Comparison of ENCODE assay signal across 2 cellular contexts in the genomic region with DNA sequence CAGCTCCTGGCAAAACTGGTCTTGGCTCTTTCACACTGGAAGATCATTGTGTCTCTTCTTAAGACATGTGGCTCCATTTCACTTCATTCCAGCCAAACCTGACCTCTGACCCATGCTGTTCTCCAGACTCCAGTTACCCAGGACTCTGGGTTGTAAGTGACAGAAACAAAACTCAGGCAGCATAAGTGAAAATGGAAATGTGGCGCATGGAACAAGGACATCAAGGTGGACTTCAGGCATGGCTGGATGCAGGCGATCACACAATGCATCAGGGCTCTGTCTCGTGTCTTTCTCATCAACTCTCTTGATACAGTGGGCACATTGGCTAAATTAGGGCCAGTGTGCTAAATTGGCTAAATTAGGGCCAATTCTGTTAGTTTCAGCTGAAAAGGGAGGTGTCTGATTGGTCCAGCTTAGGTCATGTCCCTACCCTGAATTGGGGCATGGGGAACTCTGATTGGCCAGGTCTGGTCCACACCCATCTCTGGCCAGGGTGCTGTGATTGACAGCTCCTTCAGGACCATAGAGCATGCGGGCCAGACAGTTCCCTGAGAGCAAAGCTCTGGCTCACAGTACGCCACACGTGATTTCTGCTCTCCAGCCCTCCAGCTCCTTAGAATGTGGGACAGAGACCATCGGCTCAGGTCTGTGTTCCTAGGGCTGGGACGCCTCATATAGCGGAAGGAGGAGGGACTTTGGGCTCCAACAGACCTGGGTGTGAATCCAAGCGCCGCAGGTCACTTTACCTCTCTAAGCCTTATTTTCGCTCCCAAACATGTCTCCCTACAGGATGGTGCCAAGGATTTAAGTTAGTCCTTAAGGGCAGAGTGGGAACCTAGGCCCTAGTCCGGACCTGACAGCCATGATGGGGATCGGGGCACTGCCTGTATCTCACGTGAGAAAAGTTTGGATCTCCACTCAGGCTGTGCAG.
TF ChIP-seq lines count a peak whose summit lies in the region.

No MANE protein-coding gene starts in this region.

TF ChIP-seq in HEK293T, 16 proteins besides CTCF, POLR2A, EP300 and RAD21:
- TF ChIP-seq, protein P1, sequence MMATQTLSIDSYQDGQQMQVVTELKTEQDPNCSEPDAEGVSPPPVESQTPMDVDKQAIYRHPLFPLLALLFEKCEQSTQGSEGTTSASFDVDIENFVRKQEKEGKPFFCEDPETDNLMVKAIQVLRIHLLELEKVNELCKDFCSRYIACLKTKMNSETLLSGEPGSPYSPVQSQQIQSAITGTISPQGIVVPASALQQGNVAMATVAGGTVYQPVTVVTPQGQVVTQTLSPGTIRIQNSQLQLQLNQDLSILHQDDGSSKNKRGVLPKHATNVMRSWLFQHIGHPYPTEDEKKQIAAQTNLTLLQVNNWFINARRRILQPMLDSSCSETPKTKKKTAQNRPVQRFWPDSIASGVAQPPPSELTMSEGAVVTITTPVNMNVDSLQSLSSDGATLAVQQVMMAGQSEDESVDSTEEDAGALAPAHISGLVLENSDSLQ (IDR thresholded peaks at IDR 0.05): peak; percentile 84
- TF ChIP-seq SUZ12 (IDR thresholded peaks at IDR 0.05): no peak

TF ChIP-seq in GM12878, 131 proteins besides CTCF, POLR2A, EP300 and RAD21:
- no peak for TF ChIP-seq IKZF1 (conservative IDR thresholded peaks at IDR 0.05)
- TF ChIP-seq, protein P2, sequence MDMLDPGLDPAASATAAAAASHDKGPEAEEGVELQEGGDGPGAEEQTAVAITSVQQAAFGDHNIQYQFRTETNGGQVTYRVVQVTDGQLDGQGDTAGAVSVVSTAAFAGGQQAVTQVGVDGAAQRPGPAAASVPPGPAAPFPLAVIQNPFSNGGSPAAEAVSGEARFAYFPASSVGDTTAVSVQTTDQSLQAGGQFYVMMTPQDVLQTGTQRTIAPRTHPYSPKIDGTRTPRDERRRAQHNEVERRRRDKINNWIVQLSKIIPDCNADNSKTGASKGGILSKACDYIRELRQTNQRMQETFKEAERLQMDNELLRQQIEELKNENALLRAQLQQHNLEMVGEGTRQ (IDR thresholded peaks at IDR 0.05; ENCODE audit: borderline replicate concordance, low read depth, low read length): no peak
- TF ChIP-seq, protein P3, sequence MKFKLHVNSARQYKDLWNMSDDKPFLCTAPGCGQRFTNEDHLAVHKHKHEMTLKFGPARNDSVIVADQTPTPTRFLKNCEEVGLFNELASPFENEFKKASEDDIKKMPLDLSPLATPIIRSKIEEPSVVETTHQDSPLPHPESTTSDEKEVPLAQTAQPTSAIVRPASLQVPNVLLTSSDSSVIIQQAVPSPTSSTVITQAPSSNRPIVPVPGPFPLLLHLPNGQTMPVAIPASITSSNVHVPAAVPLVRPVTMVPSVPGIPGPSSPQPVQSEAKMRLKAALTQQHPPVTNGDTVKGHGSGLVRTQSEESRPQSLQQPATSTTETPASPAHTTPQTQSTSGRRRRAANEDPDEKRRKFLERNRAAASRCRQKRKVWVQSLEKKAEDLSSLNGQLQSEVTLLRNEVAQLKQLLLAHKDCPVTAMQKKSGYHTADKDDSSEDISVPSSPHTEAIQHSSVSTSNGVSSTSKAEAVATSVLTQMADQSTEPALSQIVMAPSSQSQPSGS (IDR thresholded peaks at IDR 0.05; ENCODE audit: low read length): no peak
- TF ChIP-seq YY1 (IDR thresholded peaks at IDR 0.05; ENCODE audit: low read depth, low read length): no peak
- TF ChIP-seq NR2F1 (conservative IDR thresholded peaks at IDR 0.05): peak; percentile 44
- TF ChIP-seq FOS (IDR thresholded peaks at IDR 0.05; ENCODE audit: borderline replicate concordance, extremely low read depth, insufficient read length): no peak
- TF ChIP-seq ASH2L (IDR thresholded peaks at IDR 0.05; ENCODE audit: borderline replicate concordance, low read depth): no peak
- no peak for TF ChIP-seq TCF3 (IDR thresholded peaks at IDR 0.05; ENCODE audit: borderline replicate concordance, insufficient read depth, low read depth, low read length)
- TF ChIP-seq, protein P4, sequence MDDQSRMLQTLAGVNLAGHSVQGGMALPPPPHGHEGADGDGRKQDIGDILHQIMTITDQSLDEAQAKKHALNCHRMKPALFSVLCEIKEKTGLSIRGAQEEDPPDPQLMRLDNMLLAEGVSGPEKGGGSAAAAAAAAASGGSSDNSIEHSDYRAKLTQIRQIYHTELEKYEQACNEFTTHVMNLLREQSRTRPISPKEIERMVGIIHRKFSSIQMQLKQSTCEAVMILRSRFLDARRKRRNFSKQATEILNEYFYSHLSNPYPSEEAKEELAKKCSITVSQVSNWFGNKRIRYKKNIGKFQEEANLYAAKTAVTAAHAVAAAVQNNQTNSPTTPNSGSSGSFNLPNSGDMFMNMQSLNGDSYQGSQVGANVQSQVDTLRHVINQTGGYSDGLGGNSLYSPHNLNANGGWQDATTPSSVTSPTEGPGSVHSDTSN (IDR thresholded peaks at IDR 0.05; ENCODE audit: insufficient replicate concordance, low read depth, low read length): peak; percentile 56
- TF ChIP-seq, protein P5, sequence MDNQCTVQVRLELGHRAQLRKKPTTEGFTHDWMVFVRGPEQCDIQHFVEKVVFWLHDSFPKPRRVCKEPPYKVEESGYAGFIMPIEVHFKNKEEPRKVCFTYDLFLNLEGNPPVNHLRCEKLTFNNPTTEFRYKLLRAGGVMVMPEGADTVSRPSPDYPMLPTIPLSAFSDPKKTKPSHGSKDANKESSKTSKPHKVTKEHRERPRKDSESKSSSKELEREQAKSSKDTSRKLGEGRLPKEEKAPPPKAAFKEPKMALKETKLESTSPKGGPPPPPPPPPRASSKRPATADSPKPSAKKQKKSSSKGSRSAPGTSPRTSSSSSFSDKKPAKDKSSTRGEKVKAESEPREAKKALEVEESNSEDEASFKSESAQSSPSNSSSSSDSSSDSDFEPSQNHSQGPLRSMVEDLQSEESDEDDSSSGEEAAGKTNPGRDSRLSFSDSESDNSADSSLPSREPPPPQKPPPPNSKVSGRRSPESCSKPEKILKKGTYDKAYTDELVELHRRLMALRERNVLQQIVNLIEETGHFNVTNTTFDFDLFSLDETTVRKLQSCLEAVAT (IDR thresholded peaks at IDR 0.05): no peak
- TF ChIP-seq, protein P1 (IDR thresholded peaks at IDR 0.05): peak; percentile 74
